In genomic region chr11:67437082-67437821, GRCh38 we compare ENCODE assay signal across 8 cellular contexts. TPM values are rescaled to one million over a fixed set of nuclear protein-coding genes. Genes with fewer than 3 reads are reported as not detected.
DNase-seq lines count a peak whose midpoint lies in the region; ATAC-seq and TF ChIP-seq lines count a peak whose summit lies in the region.

A gene with protein sequence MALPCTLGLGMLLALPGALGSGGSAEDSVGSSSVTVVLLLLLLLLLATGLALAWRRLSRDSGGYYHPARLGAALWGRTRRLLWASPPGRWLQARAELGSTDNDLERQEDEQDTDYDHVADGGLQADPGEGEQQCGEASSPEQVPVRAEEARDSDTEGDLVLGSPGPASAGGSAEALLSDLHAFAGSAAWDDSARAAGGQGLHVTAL (minus strand): TSS chr11:67437682. CDS start chr11:67437619, 63 bp downstream.

- H3K27ac ChIP-seq in vagina: no peak within 1 kb of the TSS

- H3K27ac Mint-ChIP-seq in activated T-cell treated with anti-CD3 and anti-CD28 coated beads, Interleukin-2, amount 50 U/mL, for 72 hours: peak within 1 kb of the TSS; percentile 89

- peaks cover 0 to 67% of the 10 kb centered on the region in 2 donors for H3K36me3 ChIP-seq in vagina

- H3K27me3 ChIP-seq in vagina: no peaks in the 10 kb centered on the region

- H3K4me3 ChIP-seq in Jurkat, Clone E6-1 (ENCODE audit: low read length): peak within 1 kb of the TSS; percentile 93
- peak within 1 kb of the TSS; percentile 22 to 32 for H3K4me3 ChIP-seq in vagina

- DNase-seq in CMK (ENCODE audit: low read depth): peak; percentile 91
- DNase-seq in Jurkat, Clone E6-1 (ENCODE audit: low read depth, low spot score): peak; percentile 80
- DNase-seq in activated T-cell treated with anti-CD3 and anti-CD28 coated beads, Interleukin-2, amount 50 U/mL, for 72 hours: peak; percentile 64 to 70
- DNase-seq in mucosa of gallbladder (ENCODE audit: low spot score): no peak
- DNase-seq in vagina (ENCODE audit: extremely low spot score in 2 of 2): no peak
- no peak for DNase-seq in DMS114 treated with DMSO at 0.1 percent for 48 hours (lab: John Stamatoyannopoulos, UW; ENCODE audit: unreplicated experiment)
- no peak for DNase-seq in DMS79 treated with DMSO at 0.1 percent for 48 hours (lab: John Stamatoyannopoulos, UW)
- DNase-seq in superior temporal gyrus (ENCODE audit: extremely low spot score): no peak

- H3K4me1 ChIP-seq in vagina: peaks cover 46% of the 10 kb centered on the region

- H3K27me3 Mint-ChIP-seq in activated T-cell treated with anti-CD3 and anti-CD28 coated beads, Interleukin-2, amount 50 U/mL, for 72 hours (ENCODE audit: low read depth): no peaks in the 10 kb centered on the region

- intact Hi-C loops in vagina (cut with DNase I): no loop called here

- H3K4me1 Mint-ChIP-seq in activated T-cell treated with anti-CD3 and anti-CD28 coated beads, Interleukin-2, amount 50 U/mL, for 72 hours (ENCODE audit: low read depth): peaks cover 65% of the 10 kb centered on the region

- H3K9me3 Mint-ChIP-seq in activated T-cell treated with anti-CD3 and anti-CD28 coated beads, Interleukin-2, amount 50 U/mL, for 72 hours: no peaks in the 10 kb centered on the region

- H3K4me3 Mint-ChIP-seq in activated T-cell treated with anti-CD3 and anti-CD28 coated beads, Interleukin-2, amount 50 U/mL, for 72 hours: peak within 1 kb of the TSS; percentile 91 to 97

- no peak for TF ChIP-seq CTCF in vagina (IDR thresholded peaks at IDR 0.05)

- ATAC-seq in activated T-cell treated with anti-CD3 and anti-CD28 coated beads, Interleukin-2, amount 50 U/mL, for 72 hours (replicated peaks in 1 of 2): peak; percentile 29 to 41

- no peak for TF ChIP-seq POLR2A in vagina (IDR thresholded peaks at IDR 0.05)

- no peaks in the 10 kb centered on the region for H3K9me3 ChIP-seq in vagina

- H3K36me3 Mint-ChIP-seq in activated T-cell treated with anti-CD3 and anti-CD28 coated beads, Interleukin-2, amount 50 U/mL, for 72 hours (ENCODE audit: insufficient read depth in 2 of 2): peaks cover 10 to 18% of the 10 kb centered on the region in 2 donors

RNA-seq across cellular contexts. Expression of the gene that starts here (rescaled TPM):
- 125 TPM for polyA plus RNA-seq in Jurkat, Clone E6-1 (2012; ENCODE audit: insufficient read depth, insufficient read length)
- total RNA-seq in activated T-cell treated with anti-CD3 and anti-CD28 coated beads, Interleukin-2, amount 50 U/mL, for 72 hours: 100 to 1,000 TPM in 1 of 2 donors, 10 to 100 TPM in 1; 94.5 to 119 TPM
- total RNA-seq in mucosa of gallbladder (14.7 TPM), vagina (18.2 TPM)

Comparison
In these comparisons a context has a peak if more than half of its experiments do, and no peak if none do; other contexts are left out.
1. DNase-seq: peak in CMK (single experiment), Jurkat, Clone E6-1 (single experiment) and activated T-cell treated with anti-CD3 and anti-CD28 coated beads, Interleukin-2, amount 50 U/mL, for 72 hours (2 of 2); none in mucosa of gallbladder (single experiment), vagina (0 of 2), DMS114 treated with DMSO at 0.1 percent for 48 hours (single experiment), DMS79 treated with DMSO at 0.1 percent for 48 hours (single experiment) and superior temporal gyrus (single experiment).